In the genomic region with DNA sequence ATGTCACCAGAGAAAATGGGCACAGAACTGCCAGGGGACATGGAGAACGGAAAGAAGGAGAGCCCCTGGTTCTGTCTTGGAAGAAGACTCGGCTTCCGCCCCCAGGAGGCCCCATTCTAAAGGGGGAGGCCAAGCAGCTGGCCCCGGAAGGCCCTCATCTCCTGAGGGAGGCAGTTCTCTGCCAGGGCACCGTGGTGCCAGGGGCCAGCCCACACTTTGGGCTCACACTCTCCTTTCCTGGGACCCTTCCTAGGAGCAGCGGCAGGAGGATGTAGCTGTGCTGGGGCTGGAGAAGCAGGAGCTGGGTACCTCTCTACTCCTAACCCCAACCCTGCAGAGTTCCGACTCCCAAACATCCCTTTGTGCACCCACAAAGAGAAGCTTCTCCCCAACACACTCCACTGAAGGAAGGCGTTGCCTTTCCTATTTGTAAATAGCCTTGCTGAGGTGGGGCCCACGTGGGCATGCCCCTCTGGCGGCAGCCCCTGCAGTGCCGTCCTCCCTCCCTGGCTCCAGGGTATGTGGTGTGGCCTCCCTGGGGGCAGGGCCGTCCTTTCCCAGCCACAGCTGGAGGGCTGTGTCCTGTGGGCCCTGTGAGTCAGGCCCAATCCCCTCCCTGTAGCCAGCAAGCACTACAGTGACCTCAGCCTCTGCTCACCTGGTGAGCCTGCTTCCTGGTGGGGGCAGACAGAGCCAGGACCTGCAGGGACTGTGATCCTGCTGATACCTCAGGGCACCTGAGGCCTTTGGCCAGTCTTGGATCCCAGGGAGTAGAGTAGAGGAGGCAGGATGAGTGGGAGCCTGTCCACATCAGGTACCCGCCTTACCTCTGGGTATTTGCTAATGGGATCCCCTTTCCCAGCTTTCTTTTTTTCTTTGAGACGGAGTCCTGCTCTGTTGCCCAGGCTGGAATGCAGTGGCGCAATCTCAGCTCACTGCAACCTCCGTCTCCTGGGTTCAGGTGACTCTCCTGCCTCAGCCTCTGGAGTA, we compare ENCODE assay signal across 1 cellular context.
TF ChIP-seq lines count a peak whose summit lies in the region.

No MANE protein-coding gene starts in this region.

TF ChIP-seq in HepG2, 621 proteins besides CTCF, POLR2A, EP300 and RAD21 (continued from another document and continues in another):
- TF ChIP-seq PCBP1 (IDR thresholded peaks at IDR 0.05; ENCODE audit: borderline replicate concordance, low read depth, low read length) (no peak), ZNF18 (CRISPR knock-in tag; IDR thresholded peaks at IDR 0.05; ENCODE audit: insufficient replicate concordance) (no peak), JUNB (CRISPR knock-in tag; IDR thresholded peaks at IDR 0.05; ENCODE audit: borderline replicate concordance) (no peak), EZH2 (conservative IDR thresholded peaks at IDR 0.05; ENCODE audit: low read depth, low read length) (no peak), TBX2 (CRISPR knock-in tag; IDR thresholded peaks at IDR 0.05; ENCODE audit: borderline replicate concordance) (peak; percentile 87), ZBTB25 (CRISPR knock-in tag; IDR thresholded peaks at IDR 0.05) (no peak), ZNF503 (CRISPR knock-in tag; IDR thresholded peaks at IDR 0.05) (no peak), ZNF740 (CRISPR knock-in tag; IDR thresholded peaks at IDR 0.05) (no peak), ZNF24 (IDR thresholded peaks at IDR 0.05) (no peak), AGO2 (optimal IDR thresholded peaks at IDR 0.05; ENCODE audit: low read depth, low read length) (no peak), SIX4 (CRISPR knock-in tag; IDR thresholded peaks at IDR 0.05) (0 out of 2 replicates have a peak, but pooled peaks have one; percentile 39), ISX (CRISPR knock-in tag; conservative IDR thresholded peaks at IDR 0.05) (no peak), MAFK (conservative IDR thresholded peaks at IDR 0.05 in 1 of 2, IDR thresholded peaks at IDR 0.05 in 1 of 2; ENCODE audit: low read length in 2 of 2) (no peak), STAT5B (CRISPR knock-in tag; IDR thresholded peaks at IDR 0.05) (no peak), ZNF839 (CRISPR knock-in tag; IDR thresholded peaks at IDR 0.05; ENCODE audit: borderline replicate concordance) (0 out of 2 replicates have a peak, but pooled peaks have one; percentile 71), ZNF564 (CRISPR knock-in tag; IDR thresholded peaks at IDR 0.05) (no peak), TEAD2 (CRISPR knock-in tag; IDR thresholded peaks at IDR 0.05) (no peak), SSRP1 (CRISPR knock-in tag; IDR thresholded peaks at IDR 0.05) (no peak; the same call in 1 of the 2 replicates), ZNF570 (CRISPR knock-in tag; IDR thresholded peaks at IDR 0.05; ENCODE audit: borderline replicate concordance) (no peak), ZFP90 (CRISPR knock-in tag; IDR thresholded peaks at IDR 0.05; ENCODE audit: borderline replicate concordance) (0 out of 2 replicates have a peak, but pooled peaks have one; percentile 29), GZF1 (CRISPR knock-in tag; IDR thresholded peaks at IDR 0.05) (no peak)
- TF ChIP-seq, protein P1, sequence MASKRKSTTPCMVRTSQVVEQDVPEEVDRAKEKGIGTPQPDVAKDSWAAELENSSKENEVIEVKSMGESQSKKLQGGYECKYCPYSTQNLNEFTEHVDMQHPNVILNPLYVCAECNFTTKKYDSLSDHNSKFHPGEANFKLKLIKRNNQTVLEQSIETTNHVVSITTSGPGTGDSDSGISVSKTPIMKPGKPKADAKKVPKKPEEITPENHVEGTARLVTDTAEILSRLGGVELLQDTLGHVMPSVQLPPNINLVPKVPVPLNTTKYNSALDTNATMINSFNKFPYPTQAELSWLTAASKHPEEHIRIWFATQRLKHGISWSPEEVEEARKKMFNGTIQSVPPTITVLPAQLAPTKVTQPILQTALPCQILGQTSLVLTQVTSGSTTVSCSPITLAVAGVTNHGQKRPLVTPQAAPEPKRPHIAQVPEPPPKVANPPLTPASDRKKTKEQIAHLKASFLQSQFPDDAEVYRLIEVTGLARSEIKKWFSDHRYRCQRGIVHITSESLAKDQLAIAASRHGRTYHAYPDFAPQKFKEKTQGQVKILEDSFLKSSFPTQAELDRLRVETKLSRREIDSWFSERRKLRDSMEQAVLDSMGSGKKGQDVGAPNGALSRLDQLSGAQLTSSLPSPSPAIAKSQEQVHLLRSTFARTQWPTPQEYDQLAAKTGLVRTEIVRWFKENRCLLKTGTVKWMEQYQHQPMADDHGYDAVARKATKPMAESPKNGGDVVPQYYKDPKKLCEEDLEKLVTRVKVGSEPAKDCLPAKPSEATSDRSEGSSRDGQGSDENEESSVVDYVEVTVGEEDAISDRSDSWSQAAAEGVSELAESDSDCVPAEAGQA (IDR thresholded peaks at IDR 0.05; ENCODE audit: low read depth), result no peak
- TF ChIP-seq, protein P1 (CRISPR knock-in tag; IDR thresholded peaks at IDR 0.05; ENCODE audit: borderline replicate concordance), result no peak
- TF ChIP-seq, protein P2, sequence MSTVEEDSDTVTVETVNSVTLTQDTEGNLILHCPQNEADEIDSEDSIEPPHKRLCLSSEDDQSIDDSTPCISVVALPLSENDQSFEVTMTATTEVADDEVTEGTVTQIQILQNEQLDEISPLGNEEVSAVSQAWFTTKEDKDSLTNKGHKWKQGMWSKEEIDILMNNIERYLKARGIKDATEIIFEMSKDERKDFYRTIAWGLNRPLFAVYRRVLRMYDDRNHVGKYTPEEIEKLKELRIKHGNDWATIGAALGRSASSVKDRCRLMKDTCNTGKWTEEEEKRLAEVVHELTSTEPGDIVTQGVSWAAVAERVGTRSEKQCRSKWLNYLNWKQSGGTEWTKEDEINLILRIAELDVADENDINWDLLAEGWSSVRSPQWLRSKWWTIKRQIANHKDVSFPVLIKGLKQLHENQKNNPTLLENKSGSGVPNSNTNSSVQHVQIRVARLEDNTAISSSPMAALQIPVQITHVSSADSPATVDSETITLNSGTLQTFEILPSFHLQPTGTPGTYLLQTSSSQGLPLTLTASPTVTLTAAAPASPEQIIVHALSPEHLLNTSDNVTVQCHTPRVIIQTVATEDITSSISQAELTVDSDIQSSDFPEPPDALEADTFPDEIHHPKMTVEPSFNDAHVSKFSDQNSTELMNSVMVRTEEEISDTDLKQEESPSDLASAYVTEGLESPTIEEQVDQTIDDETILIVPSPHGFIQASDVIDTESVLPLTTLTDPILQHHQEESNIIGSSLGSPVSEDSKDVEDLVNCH (CRISPR knock-in tag; IDR thresholded peaks at IDR 0.05), result no peak
- TF ChIP-seq, protein P3, sequence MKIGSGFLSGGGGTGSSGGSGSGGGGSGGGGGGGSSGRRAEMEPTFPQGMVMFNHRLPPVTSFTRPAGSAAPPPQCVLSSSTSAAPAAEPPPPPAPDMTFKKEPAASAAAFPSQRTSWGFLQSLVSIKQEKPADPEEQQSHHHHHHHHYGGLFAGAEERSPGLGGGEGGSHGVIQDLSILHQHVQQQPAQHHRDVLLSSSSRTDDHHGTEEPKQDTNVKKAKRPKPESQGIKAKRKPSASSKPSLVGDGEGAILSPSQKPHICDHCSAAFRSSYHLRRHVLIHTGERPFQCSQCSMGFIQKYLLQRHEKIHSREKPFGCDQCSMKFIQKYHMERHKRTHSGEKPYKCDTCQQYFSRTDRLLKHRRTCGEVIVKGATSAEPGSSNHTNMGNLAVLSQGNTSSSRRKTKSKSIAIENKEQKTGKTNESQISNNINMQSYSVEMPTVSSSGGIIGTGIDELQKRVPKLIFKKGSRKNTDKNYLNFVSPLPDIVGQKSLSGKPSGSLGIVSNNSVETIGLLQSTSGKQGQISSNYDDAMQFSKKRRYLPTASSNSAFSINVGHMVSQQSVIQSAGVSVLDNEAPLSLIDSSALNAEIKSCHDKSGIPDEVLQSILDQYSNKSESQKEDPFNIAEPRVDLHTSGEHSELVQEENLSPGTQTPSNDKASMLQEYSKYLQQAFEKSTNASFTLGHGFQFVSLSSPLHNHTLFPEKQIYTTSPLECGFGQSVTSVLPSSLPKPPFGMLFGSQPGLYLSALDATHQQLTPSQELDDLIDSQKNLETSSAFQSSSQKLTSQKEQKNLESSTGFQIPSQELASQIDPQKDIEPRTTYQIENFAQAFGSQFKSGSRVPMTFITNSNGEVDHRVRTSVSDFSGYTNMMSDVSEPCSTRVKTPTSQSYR (CRISPR knock-in tag; IDR thresholded peaks at IDR 0.05; ENCODE audit: borderline replicate concordance), result peak; percentile 85; the same call in 1 of the 2 replicates
- TF ChIP-seq, protein P4, sequence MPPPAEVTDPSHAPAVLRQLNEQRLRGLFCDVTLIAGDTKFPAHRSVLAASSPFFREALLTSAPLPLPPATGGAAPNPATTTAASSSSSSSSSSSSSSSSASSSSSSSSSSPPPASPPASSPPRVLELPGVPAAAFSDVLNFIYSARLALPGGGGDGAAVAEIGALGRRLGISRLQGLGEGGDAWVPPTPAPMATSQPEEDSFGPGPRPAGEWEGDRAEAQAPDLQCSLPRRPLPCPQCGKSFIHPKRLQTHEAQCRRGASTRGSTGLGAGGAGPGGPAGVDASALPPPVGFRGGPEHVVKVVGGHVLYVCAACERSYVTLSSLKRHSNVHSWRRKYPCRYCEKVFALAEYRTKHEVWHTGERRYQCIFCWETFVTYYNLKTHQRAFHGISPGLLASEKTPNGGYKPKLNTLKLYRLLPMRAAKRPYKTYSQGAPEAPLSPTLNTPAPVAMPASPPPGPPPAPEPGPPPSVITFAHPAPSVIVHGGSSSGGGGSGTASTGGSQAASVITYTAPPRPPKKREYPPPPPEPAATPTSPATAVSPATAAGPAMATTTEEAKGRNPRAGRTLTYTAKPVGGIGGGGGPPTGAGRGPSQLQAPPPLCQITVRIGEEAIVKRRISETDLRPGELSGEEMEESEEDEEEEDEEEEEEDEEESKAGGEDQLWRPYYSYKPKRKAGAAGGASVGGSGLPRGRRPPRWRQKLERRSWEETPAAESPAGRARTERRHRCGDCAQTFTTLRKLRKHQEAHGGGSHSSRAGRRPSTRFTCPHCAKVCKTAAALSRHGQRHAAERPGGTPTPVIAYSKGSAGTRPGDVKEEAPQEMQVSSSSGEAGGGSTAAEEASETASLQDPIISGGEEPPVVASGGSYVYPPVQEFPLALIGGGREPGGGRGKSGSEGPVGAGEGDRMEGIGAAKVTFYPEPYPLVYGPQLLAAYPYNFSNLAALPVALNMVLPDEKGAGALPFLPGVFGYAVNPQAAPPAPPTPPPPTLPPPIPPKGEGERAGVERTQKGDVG (CRISPR knock-in tag; IDR thresholded peaks at IDR 0.05; ENCODE audit: borderline replicate concordance), result peak; percentile 75; the same call in 1 of the 2 replicates
